ENCODE assay signal across 23 cellular contexts in the genomic region with DNA sequence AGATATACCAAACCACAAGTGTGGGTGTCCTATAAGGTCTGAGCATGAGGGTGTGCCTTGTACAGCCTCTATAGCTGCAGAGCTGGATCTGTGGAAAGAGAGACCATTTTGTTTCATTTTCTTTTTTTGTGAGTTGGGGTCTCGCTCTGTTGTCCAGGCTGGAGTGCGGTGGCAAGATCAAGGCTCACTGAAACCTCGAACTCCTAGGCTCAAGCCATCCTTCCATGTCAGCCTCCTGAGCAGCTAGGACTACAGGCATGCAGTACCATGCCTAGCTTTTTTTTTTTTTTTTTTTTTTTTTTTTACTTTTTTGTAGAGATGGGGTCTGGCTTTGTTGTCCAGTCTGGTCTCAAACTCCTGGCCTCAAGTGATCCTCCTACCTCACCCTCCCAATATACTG.
"Had no signal": no experiment of that assay in that cellular context is flagged by ENCODE, and none has a peak within 500 bp of the region (broad histone marks: within the 10 kb centered on the region; RNA-seq: fewer than 3 reads in every experiment).

No MANE protein-coding gene starts in this region.

- H3K36me3 ChIP-seq: left ventricle myocardium inferior, pancreas, prostate gland, suprapubic skin, thoracic aorta, uterus had no signal

- H3K27ac Mint-ChIP-seq: naive thymus-derived CD4-positive, alpha-beta T cell; natural killer cell treated with Interleukin-12 subunit alpha and Interleukin-12 subunit beta and Interleukin-15 and Interleukin-18, amount 100 ng/mL, for 72 hours; stimulated activated effector memory CD8-positive, alpha-beta T cell treated with anti-CD3 and anti-CD28 coated beads, Interleukin-12 subunit alpha, Interleukin-12 subunit beta, amount 100 ng/mL, for 72 hours; stimulated activated naive CD8-positive, alpha-beta T cell treated with anti-CD3 and anti-CD28 coated beads, Interleukin-15, Interleukin-2, amounts not matched to agents 100 ng/mL and 50 ng/mL, for 24 hours; type B pancreatic cell had no signal

- H3K4me3 Mint-ChIP-seq: naive thymus-derived CD4-positive, alpha-beta T cell; natural killer cell treated with Interleukin-12 subunit alpha and Interleukin-12 subunit beta and Interleukin-15 and Interleukin-18, amount 100 ng/mL, for 72 hours; stimulated activated effector memory CD8-positive, alpha-beta T cell treated with anti-CD3 and anti-CD28 coated beads, Interleukin-12 subunit alpha, Interleukin-12 subunit beta, amount 100 ng/mL, for 72 hours; stimulated activated naive CD8-positive, alpha-beta T cell treated with anti-CD3 and anti-CD28 coated beads, Interleukin-15, Interleukin-2, amounts not matched to agents 100 ng/mL and 50 ng/mL, for 24 hours; type B pancreatic cell had no signal

- H3K9me3 Mint-ChIP-seq: naive thymus-derived CD4-positive, alpha-beta T cell; natural killer cell treated with Interleukin-12 subunit alpha and Interleukin-12 subunit beta and Interleukin-15 and Interleukin-18, amount 100 ng/mL, for 72 hours; stimulated activated effector memory CD8-positive, alpha-beta T cell treated with anti-CD3 and anti-CD28 coated beads, Interleukin-12 subunit alpha, Interleukin-12 subunit beta, amount 100 ng/mL, for 72 hours; stimulated activated naive CD8-positive, alpha-beta T cell treated with anti-CD3 and anti-CD28 coated beads, Interleukin-15, Interleukin-2, amounts not matched to agents 100 ng/mL and 50 ng/mL, for 24 hours; type B pancreatic cell had no signal

- H3K9me3 ChIP-seq: left ventricle myocardium inferior, mucosa of descending colon, pancreas, prostate gland, spleen, suprapubic skin, thoracic aorta, tibial artery, uterus had no signal

- H3K79me2 ChIP-seq: hepatocyte had no signal

- H3K27ac ChIP-seq: hepatocyte, left ventricle myocardium inferior, pancreas, prostate gland, skin epidermis, spleen, suprapubic skin, thoracic aorta, tibial artery, uterus had no signal

- DNase-seq: left ventricle myocardium inferior; mesendoderm; midbrain; mucosa of descending colon; naive thymus-derived CD4-positive, alpha-beta T cell; pancreas; retina; right cardiac atrium; spleen; stimulated activated CD4-positive, alpha-beta T cell treated with anti-CD3 and anti-CD28 coated beads, Interleukin-4, amount 100 ng/mL, for 24 hours; stimulated activated naive CD4-positive, alpha-beta T cell; tibial artery; uterus had no signal

- ATAC-seq: mucosa of descending colon; naive thymus-derived CD4-positive, alpha-beta T cell; natural killer cell treated with Interleukin-12 subunit alpha and Interleukin-12 subunit beta and Interleukin-15 and Interleukin-18, amount 100 ng/mL, for 72 hours; pancreas; right cardiac atrium had no signal

- H3K36me3 Mint-ChIP-seq: natural killer cell treated with Interleukin-12 subunit alpha and Interleukin-12 subunit beta and Interleukin-15 and Interleukin-18, amount 100 ng/mL, for 72 hours; stimulated activated effector memory CD8-positive, alpha-beta T cell treated with anti-CD3 and anti-CD28 coated beads, Interleukin-12 subunit alpha, Interleukin-12 subunit beta, amount 100 ng/mL, for 72 hours had no signal

- H3K4me3 ChIP-seq: hepatocyte, left ventricle myocardium inferior, lung, mucosa of descending colon, pancreas, prostate gland, skin epidermis, spleen, suprapubic skin, thoracic aorta, tibial artery, uterus had no signal

- H3K27me3 ChIP-seq: hepatocyte, pancreas, spleen, suprapubic skin, tibial artery, uterus had no signal

- H3K27me3 Mint-ChIP-seq: naive thymus-derived CD4-positive, alpha-beta T cell; natural killer cell treated with Interleukin-12 subunit alpha and Interleukin-12 subunit beta and Interleukin-15 and Interleukin-18, amount 100 ng/mL, for 72 hours; stimulated activated naive CD8-positive, alpha-beta T cell treated with anti-CD3 and anti-CD28 coated beads, Interleukin-15, Interleukin-2, amounts not matched to agents 100 ng/mL and 50 ng/mL, for 24 hours; type B pancreatic cell had no signal

- H3K4me2 ChIP-seq: hepatocyte had no signal

- H3K4me1 ChIP-seq: pancreas, prostate gland, suprapubic skin, tibial artery, uterus had no signal

- H2AFZ ChIP-seq: hepatocyte had no signal
